ENCODE assay signal across 9 cellular contexts in the genomic region with DNA sequence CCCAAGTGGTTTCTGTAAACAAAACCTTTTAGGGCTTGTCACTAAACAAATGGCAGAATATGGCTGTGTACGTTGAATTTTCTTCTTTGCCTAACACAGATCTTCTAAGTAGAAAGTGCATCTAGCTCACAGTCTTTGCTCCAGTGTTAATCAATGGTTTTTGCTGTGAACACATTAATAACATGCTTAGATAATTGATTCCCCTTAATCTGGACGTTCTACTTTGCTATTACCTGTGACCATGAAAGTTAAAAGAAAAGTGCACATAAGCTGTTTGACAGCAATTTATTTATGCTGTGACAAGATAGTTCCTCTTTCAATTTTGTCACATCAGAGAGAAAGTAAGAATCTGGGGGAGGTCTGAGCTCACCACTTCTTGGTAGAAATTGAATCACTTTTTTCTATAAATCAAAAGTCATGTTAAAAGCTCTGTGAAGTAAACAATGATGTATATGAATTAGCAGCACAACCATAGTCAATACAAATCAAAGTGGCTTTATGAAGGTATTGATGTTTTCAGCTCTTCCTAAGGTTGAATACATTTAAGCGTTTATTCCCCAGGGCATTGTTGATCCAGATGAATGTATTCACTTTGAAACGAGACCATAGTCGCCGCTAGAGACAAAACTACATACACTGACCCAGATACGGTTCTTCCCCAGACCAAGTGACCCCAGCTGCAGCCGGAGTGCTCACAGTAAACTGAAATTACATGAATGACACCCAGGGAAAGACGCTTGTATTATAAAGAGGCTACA.
DNase-seq lines count a peak whose midpoint lies in the region; ATAC-seq, FAIRE-seq and TF ChIP-seq lines count a peak whose summit lies in the region.
"Had no signal": no experiment of that assay in that cellular context is flagged by ENCODE, and none has a peak within 500 bp of the region (broad histone marks: within the 10 kb centered on the region; RNA-seq: fewer than 3 reads in every experiment).

No MANE protein-coding gene starts in this region.

- H3K27ac ChIP-seq in spleen: peak overlapping the region in 6 of 8 donors; percentile 23 to 60 (median 44)
- no peak overlapping the region for H3K27ac ChIP-seq in pancreas
- H3K27ac ChIP-seq: SK-N-MC had no signal

- H3K36me3 ChIP-seq in spleen (no peaks in the 10 kb centered on the region), pancreas (no peaks in the 10 kb centered on the region)

- H3K4me3 ChIP-seq in NB4 (ENCODE audit: low read depth, low read length): no peak overlapping the region
- peak overlapping the region in 1 of 8 donors; percentile 42 for H3K4me3 ChIP-seq in spleen
- H3K4me3 ChIP-seq in pancreas: no peak overlapping the region
- H3K4me3 ChIP-seq: SK-N-MC had no signal

- H3K4me1 ChIP-seq in spleen (peaks cover 3 to 53% (median 27%) of the 10 kb centered on the region in 6 donors), pancreas (peaks cover 0 to 26% (median 13%) of the 10 kb centered on the region in 3 donors)

- DNase-seq in NB4 (ENCODE audit: low read depth): peak; percentile 25
- DNase-seq in spleen: no peak
- DNase-seq in pancreas: no peak
- DNase-seq in NCI-H524 (lab: John Stamatoyannopoulos, UW): no peak
- no peak for DNase-seq in HuH-7 (ENCODE audit: low spot score)

- H3K9me3 ChIP-seq in spleen: no peaks in the 10 kb centered on the region
- no peaks in the 10 kb centered on the region for H3K9me3 ChIP-seq in pancreas

- intact Hi-C loops in spleen (cut with DNase I; ENCODE audit: low total_unique reads): no loop called here
- intact Hi-C loops in pancreas (cut with DNase I): no loop called here

- peak; percentile 81 for ATAC-seq in GM19043 (IDR thresholded peaks at IDR 0.05; ENCODE audit: low read depth, unreplicated experiment)
- peak; percentile 86 for ATAC-seq in HG02840 (IDR thresholded peaks at IDR 0.05; ENCODE audit: low FRiP score, unreplicated experiment)
- ATAC-seq in pancreas: no peak
- ATAC-seq: HCT116 had no signal

- no peak for TF ChIP-seq POLR2A in NB4 (IDR thresholded peaks at IDR 0.05; ENCODE audit: extremely low read depth, insufficient read length)
- TF ChIP-seq POLR2A in spleen (IDR thresholded peaks at IDR 0.05): no peak

- 58 to 74% (median 69%) methylated on average over 9 of the region's 9 CpGs for WGBS in spleen, 5 donors
- 72 to 79% methylated on average over 9 of the region's 9 CpGs for WGBS in pancreas, 2 donors

- no peak for FAIRE-seq in pancreas (lab: Jason Lieb, UNC)

- no peaks in the 10 kb centered on the region for H3K27me3 ChIP-seq in spleen (replicated peaks in 1 of 7)
- H3K27me3 ChIP-seq in pancreas: no peaks in the 10 kb centered on the region

- TF ChIP-seq CTCF in NB4 (IDR thresholded peaks at IDR 0.05; ENCODE audit: low read depth, low read length) (no peak), spleen (IDR thresholded peaks at IDR 0.05 in 8 of 11, conservative IDR thresholded peaks at IDR 0.05 in 3 of 11) (no peak), pancreas (IDR thresholded peaks at IDR 0.05) (no peak)

Comparison
In these comparisons a context has a peak if more than half of its experiments do, and no peak if none do; other contexts are left out.
1. ATAC-seq: peak in GM19043 (single experiment) and HG02840 (single experiment); none in pancreas (0 of 4).
2. H3K27ac ChIP-seq: peak in spleen (6 of 8); none in pancreas (0 of 4).